17 cellular contexts compared by ENCODE assay signal in the genomic region with DNA sequence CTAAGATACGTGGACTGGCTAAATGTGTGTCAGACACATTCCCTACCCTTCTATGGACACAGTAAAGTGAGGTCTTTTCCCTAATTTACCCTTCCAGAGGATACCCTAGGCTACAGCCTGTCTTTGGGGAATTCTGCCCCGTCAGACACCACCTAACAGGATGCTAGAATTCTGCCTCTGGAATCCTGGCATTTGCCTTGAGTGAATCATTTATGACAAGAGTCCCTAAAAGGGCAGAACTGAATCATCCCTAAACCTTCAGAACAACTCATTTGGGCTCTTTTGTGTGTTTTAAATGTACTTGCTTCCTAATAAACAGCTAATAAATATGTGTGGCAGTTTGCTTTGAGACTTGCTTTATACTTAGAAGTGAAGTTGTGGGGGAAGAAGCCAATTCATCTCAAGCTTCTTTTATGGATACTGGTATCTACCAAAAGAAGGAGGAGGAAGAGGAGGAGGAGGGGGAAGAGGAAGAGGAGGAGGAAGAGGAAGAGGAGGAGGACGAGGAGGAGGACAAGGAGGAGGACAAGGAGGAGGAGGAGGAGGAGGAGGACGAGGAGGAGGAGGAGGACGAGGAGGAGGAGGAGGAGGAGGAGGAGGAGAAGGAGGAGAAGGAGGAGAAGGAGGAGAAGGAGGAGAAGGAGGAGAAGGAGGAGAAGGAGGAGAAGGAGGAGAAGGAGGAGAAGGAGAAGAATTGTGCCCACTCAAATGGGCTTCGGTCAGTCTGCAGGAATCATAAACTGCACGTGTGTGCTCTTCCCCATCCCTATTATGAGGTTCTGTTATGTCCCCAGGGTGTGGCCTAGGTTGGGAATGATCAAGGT. TPM values are rescaled to one million over a fixed set of nuclear protein-coding genes. Genes with fewer than 3 reads are reported as not detected.
DNase-seq lines count a peak whose midpoint lies in the region; ATAC-seq, FAIRE-seq and TF ChIP-seq lines count a peak whose summit lies in the region.
"Had no signal": no experiment of that assay in that cellular context is flagged by ENCODE, and none has a peak within 500 bp of the region (broad histone marks: within the 10 kb centered on the region; RNA-seq: fewer than 3 reads in every experiment).

No MANE protein-coding gene starts in this region.

- TF ChIP-seq CTCF in adrenal gland (IDR thresholded peaks at IDR 0.05) (no peak), foreskin keratinocyte (conservative IDR thresholded peaks at IDR 0.05) (no peak)

- H3K9me3 Mint-ChIP-seq in activated CD8-positive, alpha-beta memory T cell treated with anti-CD3 and anti-CD28 coated beads, Interleukin-2, amount 10 ng/mL, durations not matched to agents 7 days and 5 days (ENCODE audit: low read depth), result no peaks in the 10 kb centered on the region
- H3K9me3 Mint-ChIP-seq: nephron had no signal

- no peak for TF ChIP-seq POLR2A in adrenal gland (IDR thresholded peaks at IDR 0.05)

- no peaks in the 10 kb centered on the region for H3K9me3 ChIP-seq in adrenal gland (replicated peaks in 1 of 3)
- H3K9me3 ChIP-seq: SJCRH30, thyroid gland had no signal

- CTCF ChIA-PET in activated CD8-positive, alpha-beta memory T cell treated with anti-CD3 and anti-CD28 coated beads, Interleukin-2, amount 10 ng/mL, durations not matched to agents 7 days and 5 days (lab: Charles Lee), result interaction anchor here (0.6 to 0.7 kb wide), 3 partner anchors 24 to 355 kb away, joined by 3 to 4 read pairs (median 3); no protein-coding TSS in a partner anchor

- H3K36me3 Mint-ChIP-seq in activated CD8-positive, alpha-beta memory T cell treated with anti-CD3 and anti-CD28 coated beads, Interleukin-2, amount 10 ng/mL, durations not matched to agents 7 days and 5 days, result peaks cover 62% of the 10 kb centered on the region

- no peak for FAIRE-seq in urothelium cell line (lab: Jason Lieb, UNC)

- H3K36me3 ChIP-seq in adrenal gland (replicated peaks in 1 of 2), result peaks cover 0 to 12% of the 10 kb centered on the region in 2 donors
- H3K36me3 ChIP-seq: SJCRH30 had no signal

- 58 to 69% (median 65%) methylated on average over 4 to 7 of the region's 7 CpGs for WGBS in adrenal gland, 4 donors

- no peak overlapping the region for H3K27ac Mint-ChIP-seq in activated CD8-positive, alpha-beta memory T cell treated with anti-CD3 and anti-CD28 coated beads, Interleukin-2, amount 10 ng/mL, durations not matched to agents 7 days and 5 days
- H3K27ac Mint-ChIP-seq: nephron had no signal

- H3K27me3 Mint-ChIP-seq in activated CD8-positive, alpha-beta memory T cell treated with anti-CD3 and anti-CD28 coated beads, Interleukin-2, amount 10 ng/mL, durations not matched to agents 7 days and 5 days, result no peaks in the 10 kb centered on the region

- H3K4me1 Mint-ChIP-seq in activated CD8-positive, alpha-beta memory T cell treated with anti-CD3 and anti-CD28 coated beads, Interleukin-2, amount 10 ng/mL, durations not matched to agents 7 days and 5 days, result peaks cover 46% of the 10 kb centered on the region

- intact Hi-C loops in adrenal gland (cut with DNase I), result no loop called here

- H3K4me1 ChIP-seq in adrenal gland (replicated peaks in 1 of 2) (peaks cover 5 to 7% of the 10 kb centered on the region in 2 donors), foreskin keratinocyte (peaks cover 29% of the 10 kb centered on the region)
- H3K4me1 ChIP-seq: SJCRH30, thyroid gland had no signal

- peak; percentile 16 for DNase-seq in activated CD8-positive, alpha-beta memory T cell treated with anti-CD3 and anti-CD28 coated beads, Interleukin-2, amount 10 ng/mL, durations not matched to agents 7 days and 5 days
- DNase-seq in activated CD8-positive, alpha-beta memory T cell treated with anti-CD3 and anti-CD28 coated beads, Interleukin-2, amount 50 U/mL, for 48 hours, result no peak
- DNase-seq in adrenal gland (peak in 4 of 7 donors; percentile 30 to 50 (median 45)), foreskin keratinocyte (peak; percentile 76 to 88), urothelium cell line (ENCODE audit: low spot score) (peak; percentile 14), DMS53 (lab: John Stamatoyannopoulos, UW) (no peak)
- DNase-seq in activated CD4-positive, alpha-beta T cell treated with anti-CD3 and anti-CD28 coated beads for 48 hours, result no peak
- DNase-seq: activated CD8-positive, alpha-beta memory T cell treated with anti-CD3 and anti-CD28 coated beads, Interleukin-2, amount 50 U/mL, for 4 hours; aorta; NCI-H774; SJCRH30; thyroid gland had no signal

- H3K4me3 Mint-ChIP-seq in activated CD8-positive, alpha-beta memory T cell treated with anti-CD3 and anti-CD28 coated beads, Interleukin-2, amount 10 ng/mL, durations not matched to agents 7 days and 5 days, result no peak overlapping the region
- H3K4me3 Mint-ChIP-seq: nephron had no signal

- ATAC-seq in activated CD8-positive, alpha-beta memory T cell treated with anti-CD3 and anti-CD28 coated beads, Interleukin-2, amount 10 ng/mL, durations not matched to agents 7 days and 5 days, result no peak
- peak; percentile 65 for ATAC-seq in foreskin keratinocyte
- ATAC-seq in GM21367 (IDR thresholded peaks at IDR 0.05; ENCODE audit: unreplicated experiment), result no peak

- H3K4me3 ChIP-seq in adrenal gland, result no peak overlapping the region
- H3K4me3 ChIP-seq: SJCRH30, skin epidermis, thyroid gland had no signal

- H3K27ac ChIP-seq in adrenal gland (peak overlapping the region in 3 of 5 donors; percentile 6 to 62 (median 56)), foreskin keratinocyte (peak overlapping the region; percentile 99)
- H3K27ac ChIP-seq: 22Rv1, SJCRH30, thyroid gland, VCaP had no signal

- no peaks in the 10 kb centered on the region for H3K27me3 ChIP-seq in adrenal gland
- H3K27me3 ChIP-seq in foreskin keratinocyte, result no peaks in the 10 kb centered on the region
- H3K27me3 ChIP-seq: SJCRH30, thyroid gland had no signal

RNA-seq across cellular contexts. Expression of a gene that starts 27.1 kb away (rescaled TPM):
- total RNA-seq in activated CD8-positive, alpha-beta memory T cell treated with anti-CD3 and anti-CD28 coated beads, Interleukin-2, amount 10 ng/mL, durations not matched to agents 7 days and 5 days, result 100 to 1,000 TPM; 104 to 215 TPM
- total RNA-seq in adrenal gland (10 to 100 TPM; 15.8 to 38.8 (median 26.2) TPM), foreskin keratinocyte (61.0 and 67.0 TPM in 2 replicates)
- polyA plus RNA-seq in adrenal gland (10 to 100 TPM; 22.5 to 49.4 (median 22.6) TPM), foreskin keratinocyte (37.4 and 41.7 TPM in 2 replicates)
- total RNA-seq: SJCRH30 had no signal

Comparison
In these comparisons a context has a peak if more than half of its experiments do, and no peak if none do; other contexts are left out.
1. DNase-seq: peak in activated CD8-positive, alpha-beta memory T cell treated with anti-CD3 and anti-CD28 coated beads, Interleukin-2, amount 10 ng/mL, durations not matched to agents 7 days and 5 days (single experiment), adrenal gland (4 of 7), foreskin keratinocyte (2 of 2) and urothelium cell line (single experiment); none in activated CD8-positive, alpha-beta memory T cell treated with anti-CD3 and anti-CD28 coated beads, Interleukin-2, amount 50 U/mL, for 48 hours (single experiment), DMS53 (single experiment) and activated CD4-positive, alpha-beta T cell treated with anti-CD3 and anti-CD28 coated beads for 48 hours (single experiment).